ENCODE assay signal across 26 cellular contexts in genomic region chr14:89479802-89480201, GRCh38.
DNase-seq lines count a peak whose midpoint lies in the region; TF ChIP-seq lines count a peak whose summit lies in the region.
"Had no signal": no experiment of that assay in that cellular context is flagged by ENCODE, and none has a peak within 500 bp of the region (broad histone marks: within the 10 kb centered on the region; RNA-seq: fewer than 3 reads in every experiment).

No MANE protein-coding gene starts in this region.

- no peak overlapping the region for H3K4me3 Mint-ChIP-seq in HFFc6
- H3K4me3 Mint-ChIP-seq: activated CD4-positive, alpha-beta T cell treated with anti-CD3 and anti-CD28 coated beads for 36 hours; CD8-positive, alpha-beta memory T cell; endodermal cell had no signal

- H3K36me3 Mint-ChIP-seq in HFFc6 (ENCODE audit: low read depth) = no peaks in the 10 kb centered on the region

- no peak overlapping the region for H3K27ac ChIP-seq in brain microvascular endothelial cell
- H3K27ac ChIP-seq: transverse colon had no signal

- H3K4me1 Mint-ChIP-seq in HFFc6 (ENCODE audit: low read depth) = no peaks in the 10 kb centered on the region

- H3K27me3 Mint-ChIP-seq in HFFc6 (ENCODE audit: insufficient read depth) = no peaks in the 10 kb centered on the region
- H3K27me3 Mint-ChIP-seq: activated CD4-positive, alpha-beta T cell treated with anti-CD3 and anti-CD28 coated beads for 36 hours; IgD-negative memory B cell had no signal

- H3K27ac Mint-ChIP-seq in HFFc6 = no peak overlapping the region
- H3K27ac Mint-ChIP-seq: activated CD4-positive, alpha-beta T cell treated with anti-CD3 and anti-CD28 coated beads for 36 hours; endodermal cell had no signal

- H3K36me3 ChIP-seq in brain microvascular endothelial cell (replicated peaks) = no peaks in the 10 kb centered on the region

- DNase-seq in AG10803 (ENCODE audit: low read depth) = peak; percentile 54
- peak; percentile 16 for DNase-seq in HFFc6
- DNase-seq in SIG-M5 treated with dmso at 0.1 percent for 504 hours (lab: John Stamatoyannopoulos, UW; ENCODE audit: unreplicated experiment) = peak; percentile 74
- peak; percentile 54 for DNase-seq in fibroblast of villous mesenchyme (ENCODE audit: low read depth)
- no peak for DNase-seq in brain microvascular endothelial cell
- DNase-seq in NCI-H1105 treated with DMSO at 0.1 percent for 48 hours (lab: John Stamatoyannopoulos, UW) = no peak
- DNase-seq in SKM-1 (lab: John Stamatoyannopoulos, UW; ENCODE audit: unreplicated experiment) = no peak
- DNase-seq in DMS 273 (lab: John Stamatoyannopoulos, UW; ENCODE audit: unreplicated experiment) = no peak
- DNase-seq: activated CD4-positive, alpha-beta T cell treated with anti-CD3 and anti-CD28 coated beads for 36 hours; activated effector memory CD4-positive, alpha-beta T cell treated with Interleukin-2 at 50 U/mL for 16 hours; amygdala; CD8-positive, alpha-beta memory T cell; cerebellar nuclear complex; DND-41; endodermal cell; foreskin melanocyte; NCI-H2081; NCI-H526 treated with DMSO at 0.1 percent for 48 hours; nucleus accumbens; PC-3; right cardiac atrium; SK-N-SH; stimulated activated naive CD4-positive, alpha-beta T cell treated with Interleukin-2 at 50 U/mL for 16 hours; T1000; transverse colon had no signal

- H3K27me3 ChIP-seq in brain microvascular endothelial cell (replicated peaks) = no peaks in the 10 kb centered on the region
- H3K27me3 ChIP-seq: transverse colon had no signal

- H3K4me3 ChIP-seq in AG10803 (ENCODE audit: low read length) (no peak overlapping the region), fibroblast of villous mesenchyme (ENCODE audit: low read depth, low read length) (no peak overlapping the region), brain microvascular endothelial cell (ENCODE audit: low read depth, low read length) (no peak overlapping the region)
- H3K4me3 ChIP-seq: transverse colon had no signal

- TF ChIP-seq CTCF in AG10803 (conservative IDR thresholded peaks at IDR 0.05; ENCODE audit: low read length) (no peak), HFFc6 (IDR thresholded peaks at IDR 0.05) (no peak), fibroblast of villous mesenchyme (IDR thresholded peaks at IDR 0.05; ENCODE audit: insufficient read depth, low read depth, low read length) (no peak), brain microvascular endothelial cell (IDR thresholded peaks at IDR 0.05; ENCODE audit: low read depth, low read length, missing control alignments) (no peak)

- in situ Hi-C loops in brain microvascular endothelial cell (cut with HindIII; ENCODE audit: low pct_ligation_motif_present, low sequenced_read_pairs) = no loop called here

- no peaks in the 10 kb centered on the region for H3K9me3 Mint-ChIP-seq in HFFc6
- H3K9me3 Mint-ChIP-seq: CD8-positive, alpha-beta memory T cell; IgD-negative memory B cell had no signal

Comparison
In these comparisons a context has a peak if more than half of its experiments do, and no peak if none do; other contexts are left out.
1. DNase-seq: peak in AG10803 (single experiment), HFFc6 (single experiment), SIG-M5 treated with dmso at 0.1 percent for 504 hours (single experiment) and fibroblast of villous mesenchyme (single experiment); none in brain microvascular endothelial cell (single experiment), NCI-H1105 treated with DMSO at 0.1 percent for 48 hours (single experiment), SKM-1 (single experiment) and DMS 273 (single experiment).